ENCODE assay signal across 11 cellular contexts in genomic region chr10:48542471-48543210, GRCh38.
"Had no signal": no experiment of that assay in that cellular context is flagged by ENCODE, and none has a peak within 500 bp of the region (broad histone marks: within the 10 kb centered on the region; RNA-seq: fewer than 3 reads in every experiment).

No MANE protein-coding gene starts in this region.

- FAIRE-seq: TTC549 had no signal

- H3K4me1 ChIP-seq: breast epithelium had no signal

- DNase-seq: activated CD4-positive, alpha-beta T cell treated with anti-CD3 and anti-CD28 coated beads, Interleukin-2, amount 10 ng/mL, durations not matched to agents 7 days and 5 days; activated CD4-positive, CD25-positive, alpha-beta regulatory T cell; activated CD8-positive, alpha-beta memory T cell treated with anti-CD3 and anti-CD28 coated beads for 24 hours; activated gamma-delta T cell; foreskin melanocyte; mammary epithelial cell; stimulated activated CD4-positive, alpha-beta T cell treated with anti-CD3 and anti-CD28 coated beads, Interleukin-2, amount 100 ng/mL, for 48 hours; T-helper 2 cell had no signal

- H3K4me3 ChIP-seq: breast epithelium, thoracic aorta had no signal

- H3K27ac ChIP-seq: breast epithelium, thoracic aorta had no signal

- H3K27me3 ChIP-seq: breast epithelium had no signal

- H3K36me3 ChIP-seq: breast epithelium, thoracic aorta had no signal

- H3K9me3 ChIP-seq: breast epithelium, thoracic aorta had no signal
